Comparison of ENCODE assay signal across 22 cellular contexts in genomic region chr19:13958043-13958442, GRCh38. TPM values are rescaled to one million over a fixed set of nuclear protein-coding genes. Genes with fewer than 3 reads are reported as not detected.
"Had no signal": no experiment of that assay in that cellular context is flagged by ENCODE, and none has a peak within 500 bp of the region (broad histone marks: within the 10 kb centered on the region; RNA-seq: fewer than 3 reads in every experiment).

No MANE protein-coding gene starts in this region.

- H3K9me3 ChIP-seq: left lung, right atrium auricular region, thyroid gland had no signal

- DNase-seq: activated CD4-positive, alpha-beta memory T cell treated with anti-CD3 and anti-CD28 coated beads for 36 hours; activated CD4-positive, alpha-beta T cell treated with anti-CD3 and anti-CD28 coated beads for 36 hours; activated naive CD4-positive, alpha-beta T cell treated with anti-CD3 and anti-CD28 coated beads for 36 hours; activated T-cell treated with anti-CD3 and anti-CD28 coated beads, Interleukin-2, amount 50 U/mL, for 4 hours; aorta; brain microvascular endothelial cell; central memory CD4-positive, alpha-beta T cell; dorsolateral prefrontal cortex; foreskin keratinocyte; left lung; mammary epithelial cell; midbrain; nephron progenitor cell; stimulated activated naive CD4-positive, alpha-beta T cell; T-helper 1 cell; thyroid gland had no signal

- H3K4me1 ChIP-seq: foreskin keratinocyte had no signal

- H3K27ac Mint-ChIP-seq: activated CD4-positive, alpha-beta memory T cell treated with anti-CD3 and anti-CD28 coated beads for 36 hours; activated CD4-positive, alpha-beta T cell treated with anti-CD3 and anti-CD28 coated beads for 36 hours; activated naive CD4-positive, alpha-beta T cell treated with anti-CD3 and anti-CD28 coated beads for 36 hours; progenitor cell of endocrine pancreas had no signal

- ATAC-seq: activated CD4-positive, alpha-beta T cell treated with anti-CD3 and anti-CD28 coated beads for 36 hours; activated T-cell treated with anti-CD3 and anti-CD28 coated beads, Interleukin-2, amount 50 U/mL, for 4 hours; foreskin keratinocyte; left lung; SK-N-SH treated with all-trans-retinoic acid at 6 μM for 48 hours had no signal

- H3K4me3 Mint-ChIP-seq: activated CD4-positive, alpha-beta memory T cell treated with anti-CD3 and anti-CD28 coated beads for 36 hours; activated CD4-positive, alpha-beta T cell treated with anti-CD3 and anti-CD28 coated beads for 36 hours; activated naive CD4-positive, alpha-beta T cell treated with anti-CD3 and anti-CD28 coated beads for 36 hours; activated T-cell treated with anti-CD3 and anti-CD28 coated beads, Interleukin-2, amount 50 U/mL, for 4 hours; nephron progenitor cell had no signal

- H3K27me3 ChIP-seq: brain microvascular endothelial cell, dorsolateral prefrontal cortex, foreskin keratinocyte, left lung, right atrium auricular region, thyroid gland had no signal

- H3K27me3 Mint-ChIP-seq: activated CD4-positive, alpha-beta memory T cell treated with anti-CD3 and anti-CD28 coated beads for 36 hours; activated CD4-positive, alpha-beta T cell treated with anti-CD3 and anti-CD28 coated beads for 36 hours; progenitor cell of endocrine pancreas had no signal

- H3K27ac ChIP-seq: brain microvascular endothelial cell, epithelial cell of prostate, foreskin keratinocyte, left lung, thyroid gland had no signal

- H3K9me3 Mint-ChIP-seq: activated CD4-positive, alpha-beta memory T cell treated with anti-CD3 and anti-CD28 coated beads for 36 hours; activated naive CD4-positive, alpha-beta T cell treated with anti-CD3 and anti-CD28 coated beads for 36 hours; activated T-cell treated with anti-CD3 and anti-CD28 coated beads, Interleukin-2, amount 50 U/mL, for 4 hours; nephron progenitor cell had no signal

- H3K4me3 ChIP-seq: dorsolateral prefrontal cortex, left lung, right atrium auricular region, smooth muscle cell, thyroid gland had no signal

RNA-seq across cellular contexts. Expression of gene PODNL1, which starts 19.8 kb away (rescaled TPM):
- total RNA-seq: kidney epithelial cell, progenitor cell of endocrine pancreas had no signal
